1 cellular context compared by ENCODE assay signal in genomic region chr2:88733155-88733902, GRCh38.
TF ChIP-seq lines count a peak whose summit lies in the region.

No MANE protein-coding gene starts in this region.

TF ChIP-seq in WTC11, 78 proteins besides CTCF, POLR2A, EP300 and RAD21 (continued from another document):
- TF ChIP-seq ZNF281 (CRISPR knock-in tag; IDR thresholded peaks at IDR 0.05) (no peak), FOXP1 (CRISPR knock-in tag; IDR thresholded peaks at IDR 0.05; ENCODE audit: borderline replicate concordance) (no peak), NFYB (CRISPR knock-in tag; conservative IDR thresholded peaks at IDR 0.05; ENCODE audit: low read depth) (no peak), CBFB (CRISPR knock-in tag; IDR thresholded peaks at IDR 0.05; ENCODE audit: low read depth) (no peak), KAT7 (CRISPR knock-in tag; IDR thresholded peaks at IDR 0.05; ENCODE audit: borderline replicate concordance) (no peak), ZNF138 (CRISPR knock-in tag; conservative IDR thresholded peaks at IDR 0.05) (no peak), CREB1 (CRISPR knock-in tag; IDR thresholded peaks at IDR 0.05) (no peak), SP1 (CRISPR knock-in tag; conservative IDR thresholded peaks at IDR 0.05) (no peak), ZNF512 (CRISPR knock-in tag; IDR thresholded peaks at IDR 0.05; ENCODE audit: borderline replicate concordance) (no peak), ZNF416 (CRISPR knock-in tag; IDR thresholded peaks at IDR 0.05) (no peak), MYBL2 (CRISPR knock-in tag; IDR thresholded peaks at IDR 0.05) (no peak), SMAD3 (CRISPR knock-in tag; IDR thresholded peaks at IDR 0.05; ENCODE audit: borderline replicate concordance) (no peak), AFF4 (CRISPR knock-in tag; IDR thresholded peaks at IDR 0.05; ENCODE audit: borderline replicate concordance) (no peak), ZNF263 (CRISPR knock-in tag; IDR thresholded peaks at IDR 0.05; ENCODE audit: low read depth) (no peak), ZNF532 (CRISPR knock-in tag; IDR thresholded peaks at IDR 0.05; ENCODE audit: borderline replicate concordance) (no peak), FOXP4 (CRISPR knock-in tag; IDR thresholded peaks at IDR 0.05) (no peak), ZNF121 (CRISPR knock-in tag; IDR thresholded peaks at IDR 0.05) (no peak), ATF2 (CRISPR knock-in tag; IDR thresholded peaks at IDR 0.05; ENCODE audit: borderline replicate concordance, low read depth) (no peak)
TF ChIP-seq in WTC11: peak in this region for 0.
